ENCODE assay signal across 18 cellular contexts in genomic region chr18:65990174-65990690, GRCh38.
"Had no signal": no experiment of that assay in that cellular context is flagged by ENCODE, and none has a peak within 500 bp of the region (broad histone marks: within the 10 kb centered on the region; RNA-seq: fewer than 3 reads in every experiment).

No MANE protein-coding gene starts in this region.

- H3K27ac ChIP-seq: HL-60, KMS-11, RWPE1 had no signal

- H3K4me3 Mint-ChIP-seq: IgD-negative memory B cell, T-helper 17 cell had no signal

- DNase-seq: Kasumi-1; MM.1S; NCI-H187; NCI-H2081 treated with DMSO at 0.1 percent for 48 hours; NCI-H345; NCI-H446 treated with DMSO at 0.1 percent for 48 hours; NCI-H526; NK-92 treated with Interleukin-12 subunit alpha and Interleukin-12 subunit beta, amount 100 ng/mL, for 24 hours; SHP77; T-helper 1 cell; T-helper 17 cell had no signal

- H3K4me3 ChIP-seq: K562 had no signal

- H3K27ac Mint-ChIP-seq: IgD-negative memory B cell, T-helper 17 cell had no signal

- H3K27me3 Mint-ChIP-seq: IgD-negative memory B cell, T-helper 17 cell had no signal

- H3K4me1 Mint-ChIP-seq: IgD-negative memory B cell, T-helper 17 cell had no signal

- ATAC-seq: K562, Panc1, SK-N-SH treated with all-trans-retinoic acid at 6 μM for 48 hours, T-helper 17 cell had no signal
